In genomic region chr1:206714331-206715058, GRCh38 we compare ENCODE assay signal across 9 cellular contexts. TPM values are rescaled to one million over a fixed set of nuclear protein-coding genes. Genes with fewer than 3 reads are reported as not detected.
DNase-seq lines count a peak whose midpoint lies in the region; ATAC-seq, FAIRE-seq and TF ChIP-seq lines count a peak whose summit lies in the region.
"Had no signal": no experiment of that assay in that cellular context is flagged by ENCODE, and none has a peak within 500 bp of the region (broad histone marks: within the 10 kb centered on the region; RNA-seq: fewer than 3 reads in every experiment).

No MANE protein-coding gene starts in this region.

- H3K36me3 ChIP-seq in body of pancreas (replicated peaks in 1 of 2; ENCODE audit: insufficient read depth in 1 of 2, low read depth in 2 of 2) (no peaks in the 10 kb centered on the region), mesodermal cell (ENCODE audit: control insufficient read depth, insufficient read depth, low read length) (peaks cover 3% of the 10 kb centered on the region)

- ATAC-seq in body of pancreas: peak; percentile 91
- no peak for ATAC-seq in HG03571 (IDR thresholded peaks at IDR 0.05; ENCODE audit: unreplicated experiment)
- no peak for ATAC-seq in GM19023 (IDR thresholded peaks at IDR 0.05; ENCODE audit: unreplicated experiment)
- no peak for ATAC-seq in HG03439 (IDR thresholded peaks at IDR 0.05; ENCODE audit: unreplicated experiment)

- no peak for FAIRE-seq in D721Med (lab: Jason Lieb, UNC)

- H3K27ac ChIP-seq in body of pancreas (peak overlapping the region; percentile 48 to 74 (median 62)), mesodermal cell (ENCODE audit: low read depth, low read length, severe bottlenecking) (peak overlapping the region; percentile 37)

- H3K9me3 ChIP-seq in body of pancreas (no peaks in the 10 kb centered on the region), mesodermal cell (ENCODE audit: control insufficient read depth, low read length) (no peaks in the 10 kb centered on the region)

- H3K4me1 ChIP-seq in body of pancreas (peaks cover 73% of the 10 kb centered on the region), mesodermal cell (ENCODE audit: control insufficient read depth, insufficient read depth, low read length, poor library complexity, severe bottlenecking) (peaks cover 30% of the 10 kb centered on the region)

- intact Hi-C loops in body of pancreas (cut with DNase I): no loop called here

- H3K4me3 ChIP-seq in body of pancreas: no peak overlapping the region
- H3K4me3 ChIP-seq in mesodermal cell (ENCODE audit: extremely low read depth, insufficient read depth, low read length, poor library complexity, severe bottlenecking): no peak overlapping the region

- DNase-seq in AG08395 (ENCODE audit: low spot score) (peak; percentile 51), LHCN-M2 (ENCODE audit: low read depth) (peak; percentile 53), body of pancreas (peak; percentile 63 to 83 (median 74)), D721Med (ENCODE audit: insufficient read length, low spot score) (no peak)
- DNase-seq: activated naive CD4-positive, alpha-beta T cell treated with anti-CD3 and anti-CD28 coated beads, Interleukin-2, amount 50 U/mL, for 16 hours had no signal

- TF ChIP-seq CTCF in body of pancreas (IDR thresholded peaks at IDR 0.05) (no peak), D721Med (IDR thresholded peaks at IDR 0.05; ENCODE audit: insufficient read depth, missing control alignments) (no peak)

- H3K27me3 ChIP-seq in body of pancreas: no peaks in the 10 kb centered on the region

- TF ChIP-seq POLR2A in body of pancreas (IDR thresholded peaks at IDR 0.05): peak in 1 of 3 donors; percentile 11

- 51 to 60% methylated on average over 9 of the region's 9 CpGs for WGBS in body of pancreas, 2 donors
- whole genome bisulfite sequencing in mesodermal cell (ENCODE audit: insufficient coverage in 2 of 2), 2 experiments: 84 to 93% methylated on average over 6 to 7 of the region's 9 CpGs

RNA-seq across cellular contexts. Expression of gene MAPKAPK2, which starts 29.8 kb away (rescaled TPM):
- total RNA-seq in LHCN-M2 (2014; rRNA removed): 41.7 and 49.4 TPM in 2 replicates
- polyA plus RNA-seq in LHCN-M2 (2012): 68.7 TPM
- 10 to 100 TPM; 29.1 to 46.5 TPM for total RNA-seq in body of pancreas
- 91.5 TPM for polyA plus RNA-seq in mesodermal cell (2013, experiment 1 of 2)
- 79.3 TPM for polyA plus RNA-seq in mesodermal cell (2013, experiment 2 of 2)

RNA-seq across cellular contexts. Expression of gene IL19, which starts 56.1 kb away (rescaled TPM):
- not detected in 2 replicates for total RNA-seq in LHCN-M2 (2014; rRNA removed)
- polyA plus RNA-seq in LHCN-M2 (2012): 0.07 TPM
- not detected for total RNA-seq in body of pancreas
- polyA plus RNA-seq in mesodermal cell (2013, experiment 1 of 2): not detected
- polyA plus RNA-seq in mesodermal cell (2013, experiment 2 of 2): not detected

RNA-seq across cellular contexts. Expression of gene IL10, which starts 57.8 kb away (rescaled TPM):
- not detected in 2 replicates for total RNA-seq in LHCN-M2 (2014; rRNA removed)
- polyA plus RNA-seq in LHCN-M2 (2012): not detected
- total RNA-seq in body of pancreas: 1 to 10 TPM in 1 of 2 donors, not detected in 1; 1.0 TPM
- 0.22 TPM for polyA plus RNA-seq in mesodermal cell (2013, experiment 1 of 2)
- polyA plus RNA-seq in mesodermal cell (2013, experiment 2 of 2): not detected
